In genomic region chr3:48656061-48656840, GRCh38 we compare ENCODE assay signal across 8 cellular contexts. TPM values are rescaled to one million over a fixed set of nuclear protein-coding genes. Genes with fewer than 3 reads are reported as not detected.
A peak's percentile ranks its signal among the peaks of the same experiment; 100 is the strongest.
DNase-seq lines count a peak whose midpoint lies in the region; ATAC-seq, FAIRE-seq and TF ChIP-seq lines count a peak whose summit lies in the region.

No MANE protein-coding gene starts in this region.

- TF ChIP-seq CTCF in astrocyte (IDR thresholded peaks at IDR 0.05; ENCODE audit: insufficient read depth, low read depth, low read length): peak; percentile 23

- H3K27ac ChIP-seq in astrocyte (ENCODE audit: low read depth, low read length) (no peak overlapping the region), skin epidermis (peak overlapping the region in 19 of 21 experiments; percentile 6 to 79 (median 43))

- H3K27me3 Mint-ChIP-seq in T-helper 17 cell (no peaks in the 10 kb centered on the region), astrocyte (ENCODE audit: low read depth, unreplicated experiment) (peaks cover 7% of the 10 kb centered on the region)

- H3K27ac Mint-ChIP-seq in T-helper 17 cell (peak overlapping the region; percentile 19), astrocyte (ENCODE audit: unreplicated experiment) (no peak overlapping the region)

- FAIRE-seq in astrocyte (lab: Jason Lieb, UNC): no peak

- H3K9me3 Mint-ChIP-seq in astrocyte (ENCODE audit: unreplicated experiment): peaks cover 12% of the 10 kb centered on the region

- peaks cover 12% of the 10 kb centered on the region for H3K4me1 Mint-ChIP-seq in T-helper 17 cell
- no peaks in the 10 kb centered on the region for H3K4me1 Mint-ChIP-seq in astrocyte (ENCODE audit: low read depth, unreplicated experiment)

- H3K36me3 Mint-ChIP-seq in T-helper 17 cell (ENCODE audit: low read depth) (no peaks in the 10 kb centered on the region), astrocyte (ENCODE audit: low read depth, unreplicated experiment) (peaks cover 47% of the 10 kb centered on the region)

- peak overlapping the region; percentile 60 for H2AFZ ChIP-seq in astrocyte (ENCODE audit: low read depth, low read length)

- H3K9ac ChIP-seq in astrocyte (ENCODE audit: low read length) (no peak overlapping the region), iPS-15b (ENCODE audit: low read depth, low read length) (peak overlapping the region; percentile 70)

- H3K4me2 ChIP-seq in astrocyte (ENCODE audit: low read length): peak overlapping the region; percentile 80

- H3K4me3 ChIP-seq in astrocyte (ENCODE audit: insufficient read depth, low read depth, low read length) (peak overlapping the region; percentile 50), iPS-15b (ENCODE audit: low read depth, low read length) (peak overlapping the region; percentile 53), skin epidermis (peak overlapping the region; percentile 37 to 64 (median 54))

- no peaks in the 10 kb centered on the region for H3K9me3 ChIP-seq in T-helper 17 cell (ENCODE audit: control insufficient read depth, low read length, poor library complexity, severe bottlenecking)
- H3K9me3 ChIP-seq in astrocyte (ENCODE audit: insufficient read depth, low read depth, low read length): peaks cover 5% of the 10 kb centered on the region
- H3K9me3 ChIP-seq in iPS-15b (ENCODE audit: control insufficient read depth, insufficient read depth, low read length): no peaks in the 10 kb centered on the region

- H3K36me3 ChIP-seq in astrocyte (ENCODE audit: insufficient read depth, low read length): no peaks in the 10 kb centered on the region
- H3K36me3 ChIP-seq in iPS-15b (ENCODE audit: control insufficient read depth, insufficient read depth, low read length): peaks cover 29% of the 10 kb centered on the region

- no peaks in the 10 kb centered on the region for H3K79me2 ChIP-seq in astrocyte (ENCODE audit: insufficient read depth, low read length)

- peak; percentile 7 for TF ChIP-seq POLR2A in GM10847 (IDR thresholded peaks at IDR 0.05; ENCODE audit: extremely low read depth, insufficient read length)

- DNase-seq in T-helper 17 cell (peak; percentile 78 to 84 (median 79)), astrocyte (ENCODE audit: low read depth) (peak; percentile 23), NCI-H524 treated with DMSO at 0.1 percent for 48 hours (lab: John Stamatoyannopoulos, UW) (no peak)

- no peaks in the 10 kb centered on the region for H3K27me3 ChIP-seq in astrocyte (ENCODE audit: insufficient read depth, low read length)
- peaks cover 2% of the 10 kb centered on the region for H3K27me3 ChIP-seq in iPS-15b (ENCODE audit: control insufficient read depth, insufficient read depth, low read length)

- H3K4me1 ChIP-seq in astrocyte (ENCODE audit: insufficient read depth, low read length) (peaks cover 4% of the 10 kb centered on the region), iPS-15b (ENCODE audit: control insufficient read depth, insufficient read depth, low read length) (peaks cover 8% of the 10 kb centered on the region)

- peaks cover 3% of the 10 kb centered on the region for H4K20me1 ChIP-seq in astrocyte (ENCODE audit: insufficient read depth, low read length)

- peak overlapping the region; percentile 86 for H3K4me3 Mint-ChIP-seq in T-helper 17 cell
- H3K4me3 Mint-ChIP-seq in astrocyte (ENCODE audit: unreplicated experiment): no peak overlapping the region

- ATAC-seq in HG02943 (IDR thresholded peaks at IDR 0.05; ENCODE audit: low read depth, unreplicated experiment) (peak; percentile 56), T-helper 17 cell (peak; percentile 88), GM21526 (IDR thresholded peaks at IDR 0.05; ENCODE audit: low FRiP score, unreplicated experiment) (no peak)

RNA-seq across cellular contexts. Expression of gene CELSR3, which starts 6.4 kb away (rescaled TPM):
- total RNA-seq in T-helper 17 cell (1 to 10 TPM; 6.0 to 6.9 TPM), astrocyte (8.6 and 10.2 TPM in 2 replicates)

RNA-seq across cellular contexts. Expression of gene SLC26A6, which starts 21.0 kb away (rescaled TPM):
- total RNA-seq in T-helper 17 cell: 10 to 100 TPM; 16.4 to 22.1 TPM
- 30.3 and 32.0 TPM in 2 replicates for total RNA-seq in astrocyte

RNA-seq across cellular contexts. Expression of gene NCKIPSD, which starts 29.5 kb away (rescaled TPM):
- total RNA-seq in T-helper 17 cell (10 to 100 TPM; 14.6 to 17.2 TPM), astrocyte (18.3 and 21.6 TPM in 2 replicates)

RNA-seq across cellular contexts. Expression of gene TMEM89, which starts 34.7 kb away (rescaled TPM):
- under 1 TPM in 1 of 2 donors, not detected in 1; 0.55 TPM for total RNA-seq in T-helper 17 cell
- 0.36 and 0.48 TPM in 2 replicates for total RNA-seq in astrocyte

RNA-seq across cellular contexts. Expression of gene UQCRC1, which starts 46.8 kb away (rescaled TPM):
- total RNA-seq in T-helper 17 cell (10 to 100 TPM; 86.1 to 92.1 TPM), astrocyte (190 and 199 TPM in 2 replicates)
